8 cellular contexts compared by ENCODE assay signal in the genomic region with DNA sequence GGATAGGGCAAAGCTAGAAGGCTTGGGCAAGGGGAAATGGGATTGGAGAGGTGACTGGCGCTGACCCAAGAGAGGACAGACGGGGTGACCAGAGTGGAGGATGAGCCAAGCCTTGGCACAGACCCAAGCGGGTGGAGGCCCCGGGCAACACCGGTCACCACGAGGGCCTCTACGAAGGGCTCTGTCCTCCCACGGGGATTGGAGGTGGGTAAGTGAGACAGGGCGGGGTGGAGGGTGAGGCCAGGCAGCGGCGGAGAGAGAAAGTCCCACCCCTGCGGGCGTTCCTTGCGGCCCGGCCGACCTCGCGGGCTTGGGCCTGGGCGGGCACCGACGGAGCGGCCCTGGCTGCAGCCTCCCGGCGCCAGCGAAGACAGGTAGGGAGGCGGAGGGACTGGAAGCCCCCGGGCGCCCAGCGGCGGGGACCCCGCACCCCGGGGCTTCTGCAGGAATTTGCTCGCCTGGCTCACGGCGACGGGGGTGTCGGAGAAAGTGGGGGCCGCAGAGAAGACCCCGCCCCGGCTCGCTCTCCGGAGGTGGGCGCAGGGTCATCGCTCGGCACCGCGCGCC. TPM values are rescaled to one million over a fixed set of nuclear protein-coding genes. Genes with fewer than 3 reads are reported as not detected.
DNase-seq lines count a peak whose midpoint lies in the region; ATAC-seq and TF ChIP-seq lines count a peak whose summit lies in the region.

TSS of gene PAPLN (plus strand) at position 288 of the 567 bp plus-strand sequence. CDS start 2,273 bp downstream, outside the sequence.

- peaks cover 2% of the 10 kb centered on the region for H3K36me3 Mint-ChIP-seq in T-helper 1 cell treated with Interleukin-12 subunit alpha and Interleukin-12 subunit beta and Interleukin-4 antibody, amounts not matched to agents 30 μg/mL and 1 μg/mL, for 36 hours (ENCODE audit: low read depth)
- peaks cover 2% of the 10 kb centered on the region for H3K36me3 Mint-ChIP-seq in neural crest cell (ENCODE audit: low read depth)

- no peak for ATAC-seq in GM18519 (IDR thresholded peaks at IDR 0.05; ENCODE audit: low FRiP score, unreplicated experiment)

- intact Hi-C loops in esophagus muscularis mucosa (cut with DNase I): no loop called here

- TF ChIP-seq EP300 in esophagus muscularis mucosa (IDR thresholded peaks at IDR 0.05): no peak

- H3K4me1 Mint-ChIP-seq in T-helper 1 cell treated with Interleukin-12 subunit alpha and Interleukin-12 subunit beta and Interleukin-4 antibody, amounts not matched to agents 30 μg/mL and 1 μg/mL, for 36 hours (ENCODE audit: low read depth): peaks cover 7% of the 10 kb centered on the region
- H3K4me1 Mint-ChIP-seq in neural crest cell: peaks cover 49% of the 10 kb centered on the region

- peak within 1 kb of the TSS; percentile 43 for H3K4me3 Mint-ChIP-seq in T-helper 1 cell treated with Interleukin-12 subunit alpha and Interleukin-12 subunit beta and Interleukin-4 antibody, amounts not matched to agents 30 μg/mL and 1 μg/mL, for 36 hours
- peak within 1 kb of the TSS; percentile 72 for H3K4me3 Mint-ChIP-seq in neural crest cell

- TF ChIP-seq CTCF in esophagus muscularis mucosa (IDR thresholded peaks at IDR 0.05) (no peak), neural crest cell (conservative IDR thresholded peaks at IDR 0.05) (no peak)

- no peak for TF ChIP-seq POLR2A in esophagus muscularis mucosa (IDR thresholded peaks at IDR 0.05; ENCODE audit: low read depth)

- peak within 1 kb of the TSS; percentile 60 to 77 (median 76) for H3K27ac ChIP-seq in esophagus muscularis mucosa (replicated peaks in 1 of 4)

- peaks cover 86% of the 10 kb centered on the region for H3K27me3 Mint-ChIP-seq in T-helper 1 cell treated with Interleukin-12 subunit alpha and Interleukin-12 subunit beta and Interleukin-4 antibody, amounts not matched to agents 30 μg/mL and 1 μg/mL, for 36 hours (ENCODE audit: low read depth)
- H3K27me3 Mint-ChIP-seq in neural crest cell (ENCODE audit: low read depth): peaks cover 77% of the 10 kb centered on the region

- peak within 1 kb of the TSS; percentile 60 to 78 (median 70) for H3K4me3 ChIP-seq in esophagus muscularis mucosa

- H3K4me1 ChIP-seq in esophagus muscularis mucosa: peaks cover 28 to 77% (median 70%) of the 10 kb centered on the region in 4 donors

- H3K36me3 ChIP-seq in esophagus muscularis mucosa: no peaks in the 10 kb centered on the region

- H3K9me3 ChIP-seq in esophagus muscularis mucosa: no peaks in the 10 kb centered on the region

- H3K9me3 Mint-ChIP-seq in T-helper 1 cell treated with Interleukin-12 subunit alpha and Interleukin-12 subunit beta and Interleukin-4 antibody, amounts not matched to agents 30 μg/mL and 1 μg/mL, for 36 hours: no peaks in the 10 kb centered on the region
- no peaks in the 10 kb centered on the region for H3K9me3 Mint-ChIP-seq in neural crest cell

- 5% methylated on average over 21 of the region's 48 CpGs for whole genome bisulfite sequencing in esophagus muscularis mucosa

- no peak within 1 kb of the TSS for H3K27ac Mint-ChIP-seq in T-helper 1 cell treated with Interleukin-12 subunit alpha and Interleukin-12 subunit beta and Interleukin-4 antibody, amounts not matched to agents 30 μg/mL and 1 μg/mL, for 36 hours
- no peak within 1 kb of the TSS for H3K27ac Mint-ChIP-seq in neural crest cell (ENCODE audit: unreplicated experiment)

- H3K27me3 ChIP-seq in esophagus muscularis mucosa: peaks cover 0 to 18% (median 4%) of the 10 kb centered on the region in 4 donors

- no peak for DNase-seq in T-helper 1 cell
- peak; percentile 69 for DNase-seq in RPMI7951 (ENCODE audit: low read depth)
- DNase-seq in esophagus muscularis mucosa (ENCODE audit: extremely low spot score): peak; percentile 90
- no peak for DNase-seq in neural crest cell (ENCODE audit: low read depth, low spot score)
- no peak for DNase-seq in NCI-H2107 (lab: John Stamatoyannopoulos, UW)
- DNase-seq in GOT3 (lab: John Stamatoyannopoulos, UW): no peak

RNA-seq across cellular contexts. Expression of gene PAPLN, which starts in this region (rescaled TPM):
- 1.6 and 2.8 TPM in 2 replicates for total RNA-seq in RPMI7951 (2014; rRNA removed; shearing (Covaris generic))
- total RNA-seq in esophagus muscularis mucosa: 10 to 100 TPM; 12.0 to 43.5 (median 24.1) TPM
- total RNA-seq in neural crest cell: 2.7 and 4.1 TPM in 2 replicates

Comparison
In these comparisons a context has a peak if more than half of its experiments do, and no peak if none do; other contexts are left out.
1. DNase-seq: peak in RPMI7951 (single experiment) and esophagus muscularis mucosa (single experiment); none in T-helper 1 cell (0 of 5), neural crest cell (single experiment), NCI-H2107 (single experiment) and GOT3 (single experiment).